In the genomic region with DNA sequence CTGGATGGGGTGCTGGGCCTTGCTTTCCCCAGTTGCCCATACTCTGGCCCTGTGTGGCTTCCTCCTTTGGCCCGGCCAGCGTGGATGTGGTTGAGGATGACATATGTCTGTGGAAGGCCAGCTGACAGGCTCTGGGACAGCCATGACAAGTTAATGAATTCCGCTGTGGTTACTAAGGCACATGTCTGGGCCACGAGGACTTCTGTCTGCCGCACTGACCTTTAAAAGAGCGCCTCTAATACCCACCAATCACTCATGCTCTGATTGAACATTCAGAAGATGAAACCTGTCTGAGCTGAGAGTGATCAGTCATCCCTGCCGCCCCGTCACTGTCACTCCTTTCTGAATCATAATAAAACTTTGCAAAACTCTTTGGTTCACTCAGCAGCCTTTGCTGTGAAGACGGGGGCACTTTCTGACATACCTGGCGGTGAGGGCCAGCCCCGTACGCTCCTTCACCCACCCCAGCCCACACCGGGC, we compare ENCODE assay signal across 11 cellular contexts.
DNase-seq lines count a peak whose midpoint lies in the region; ATAC-seq lines count a peak whose summit lies in the region.
"Had no signal": no experiment of that assay in that cellular context is flagged by ENCODE, and none has a peak within 500 bp of the region (broad histone marks: within the 10 kb centered on the region; RNA-seq: fewer than 3 reads in every experiment).

No MANE protein-coding gene starts in this region.

- DNase-seq in left lobe of liver (ENCODE audit: low spot score) (peak; percentile 30), NCI-H2081 treated with DMSO at 0.1 percent for 48 hours (lab: John Stamatoyannopoulos, UW) (no peak), CD1c-positive myeloid dendritic cell (ENCODE audit: extremely low spot score) (no peak), D341Med (ENCODE audit: low spot score) (no peak)
- DNase-seq: H7, NCI-H1105 treated with DMSO at 0.1 percent for 48 hours, NCI-H774 had no signal

- peak; percentile 73 for ATAC-seq in GM18499 (IDR thresholded peaks at IDR 0.05; ENCODE audit: insufficient read depth, unreplicated experiment)
- ATAC-seq in GM19463 (IDR thresholded peaks at IDR 0.05; ENCODE audit: unreplicated experiment) = peak; percentile 79
- ATAC-seq in HG03378 (IDR thresholded peaks at IDR 0.05; ENCODE audit: unreplicated experiment) = peak; percentile 80
- ATAC-seq in left lobe of liver = no peak
- ATAC-seq in HG03571 (IDR thresholded peaks at IDR 0.05; ENCODE audit: unreplicated experiment) = no peak

Comparison
In these comparisons a context has a peak if more than half of its experiments do, and no peak if none do; other contexts are left out.
1. ATAC-seq: peak in GM18499 (single experiment), GM19463 (single experiment) and HG03378 (single experiment); none in left lobe of liver (single experiment) and HG03571 (single experiment).